ENCODE assay signal across 6 cellular contexts in the genomic region with DNA sequence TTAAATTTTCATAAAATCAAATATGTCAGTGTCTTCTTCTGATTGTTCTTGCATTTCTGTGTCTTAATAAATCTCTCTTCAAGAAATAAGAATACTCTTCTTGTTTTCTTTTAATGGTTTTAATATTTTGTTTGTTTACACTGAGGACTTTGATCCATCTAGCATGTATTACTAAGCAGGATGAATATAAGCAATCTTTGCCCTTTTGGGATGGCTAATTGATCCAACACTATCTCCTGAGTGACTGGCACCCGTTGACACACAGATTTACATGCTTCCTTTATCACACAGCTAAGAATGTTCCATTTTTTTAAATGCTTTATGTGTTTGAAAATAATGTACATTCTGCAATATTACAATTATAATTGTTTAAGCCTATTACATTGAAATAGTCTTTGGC.
"Had no signal": no experiment of that assay in that cellular context is flagged by ENCODE, and none has a peak within 500 bp of the region (broad histone marks: within the 10 kb centered on the region; RNA-seq: fewer than 3 reads in every experiment).

No MANE protein-coding gene starts in this region.

- H3K4me3 Mint-ChIP-seq: GM23338, H9, HFFc6 had no signal

- H3K27ac Mint-ChIP-seq: GM23338, H9, HFFc6 had no signal

- H3K9me3 Mint-ChIP-seq: GM23338, H9, HFFc6 had no signal

- H3K27ac ChIP-seq: HL-60 had no signal

- DNase-seq: H9, HCEC 1CT, HFFc6, IMR-90 had no signal

- H3K4me1 Mint-ChIP-seq: GM23338, H9 had no signal

- ATAC-seq: GM23338 had no signal

- H3K4me3 ChIP-seq: GM23338 had no signal
